7 cellular contexts compared by ENCODE assay signal in genomic region chr9:6715153-6715754, GRCh38. TPM values are rescaled to one million over a fixed set of nuclear protein-coding genes. Genes with fewer than 3 reads are reported as not detected.
A peak's percentile ranks its signal among the peaks of the same experiment; 100 is the strongest.
DNase-seq lines count a peak whose midpoint lies in the region; ATAC-seq and TF ChIP-seq lines count a peak whose summit lies in the region.
"Not testable (repeated sequence)": the region's sequence is repeated elsewhere in the genome, so short reads cannot be mapped to it uniquely, and the experiment has no call there.

No MANE protein-coding gene starts in this region.

- CTCF ChIA-PET in Calu3 (lab: Charles Lee) = interaction anchor here (0.5 to 1.4 kb wide), 3 partner anchors 16 to 24 kb away, joined by 3 to 12 read pairs (median 4); no protein-coding TSS in a partner anchor

- H3K79me2 ChIP-seq in Karpas-422 (ENCODE audit: low read length) = not testable (repeated sequence)

- WGBS in right lobe of liver (ENCODE audit: insufficient coverage, low coverage, low lambda C conversion rate, missing lambda C conversion rate) = 46% methylated on average over 10 of the region's 28 CpGs

- intact Hi-C loops in Calu3 (cut with micrococcal nuclease; ENCODE audit: unreplicated experiment); right lobe of liver (cut with DNase I): not testable (repeated sequence)

- not testable (repeated sequence) for H3K36me3 ChIP-seq in Karpas-422 (ENCODE audit: insufficient read depth, low read length); right lobe of liver

- H3K4me3 Mint-ChIP-seq in Calu3 (ENCODE audit: low read depth, unreplicated experiment) (peak overlapping the region; percentile 81), progenitor cell of endocrine pancreas (ENCODE audit: low read depth) (peak overlapping the region; percentile 5)
- peak overlapping the region; percentile 89 for H3K4me3 Mint-ChIP-seq in activated naive CD8-positive, alpha-beta T cell

- peak overlapping the region; percentile 97; the same call in 1 of the 2 replicates for H2AFZ ChIP-seq in Karpas-422 (ENCODE audit: low read length)

- TF ChIP-seq POLR2A in right lobe of liver (IDR thresholded peaks at IDR 0.05) = not testable (repeated sequence)

- not testable (repeated sequence) for H3K27ac Mint-ChIP-seq in Calu3 (ENCODE audit: unreplicated experiment); progenitor cell of endocrine pancreas
- H3K27ac Mint-ChIP-seq in activated naive CD8-positive, alpha-beta T cell = peak overlapping the region; percentile 88

- not testable (repeated sequence) for H3K9me3 Mint-ChIP-seq in Calu3 (ENCODE audit: low read depth, unreplicated experiment); activated naive CD8-positive, alpha-beta T cell (ENCODE audit: low read depth); progenitor cell of endocrine pancreas (ENCODE audit: low read depth)

- not testable (repeated sequence) for BruUV-seq in Calu3 (replicated peaks; lab: Mats Ljungman, UMichigan)

- H3K9me2 ChIP-seq in Karpas-422 (replicated peaks; ENCODE audit: insufficient read depth, low read length) = not testable (repeated sequence)

- H3K36me3 Mint-ChIP-seq in Calu3 (ENCODE audit: insufficient read depth, unreplicated experiment) = peaks cover 14% of the 10 kb centered on the region
- H3K36me3 Mint-ChIP-seq in activated naive CD8-positive, alpha-beta T cell; progenitor cell of endocrine pancreas (ENCODE audit: insufficient read depth): not testable (repeated sequence)

- not testable (repeated sequence) for DNase-seq in Calu3; Karpas-422; epithelial cell of esophagus (ENCODE audit: low read depth); progenitor cell of endocrine pancreas (ENCODE audit: low spot score, unreplicated experiment)
- peak; percentile 31 to 51 (median 50) for DNase-seq in right lobe of liver

- peaks cover 28% of the 10 kb centered on the region for H3K4me1 ChIP-seq in Karpas-422 (ENCODE audit: low read length)
- peaks cover 0 to 10% (median 0%) of the 10 kb centered on the region in 4 donors for H3K4me1 ChIP-seq in right lobe of liver

- peak overlapping the region; percentile 74 for H3K9ac ChIP-seq in Karpas-422 (ENCODE audit: low read length)

- H3K4me1 Mint-ChIP-seq in Calu3 (ENCODE audit: low read depth, unreplicated experiment); activated naive CD8-positive, alpha-beta T cell (ENCODE audit: low read depth); progenitor cell of endocrine pancreas (ENCODE audit: low read depth): not testable (repeated sequence)

- H3K27me3 ChIP-seq in Karpas-422 (ENCODE audit: low read length); right lobe of liver: not testable (repeated sequence)

- not testable (repeated sequence) for H3K27ac ChIP-seq in Karpas-422 (ENCODE audit: low read length)
- peak overlapping the region; percentile 75 for H3K27ac ChIP-seq in VCaP
- peak overlapping the region; percentile 81 to 98 (median 98) for H3K27ac ChIP-seq in right lobe of liver

- not testable (repeated sequence) for H3K9me3 ChIP-seq in Karpas-422 (ENCODE audit: low read length); right lobe of liver

- H4K20me1 ChIP-seq in Karpas-422 (ENCODE audit: insufficient read depth, low read depth, low read length) = not testable (repeated sequence)

- H3K4me2 ChIP-seq in Karpas-422 (ENCODE audit: low read depth, low read length, poor library complexity, severe bottlenecking) = peak overlapping the region; percentile 79

- H3K27me3 Mint-ChIP-seq in Calu3 (ENCODE audit: unreplicated experiment); activated naive CD8-positive, alpha-beta T cell; progenitor cell of endocrine pancreas: not testable (repeated sequence)

- H3K4me3 ChIP-seq in Karpas-422 (ENCODE audit: low read length) = peak overlapping the region; percentile 68
- peak overlapping the region; percentile 52 for H3K4me3 ChIP-seq in epithelial cell of esophagus (ENCODE audit: low read length)
- H3K4me3 ChIP-seq in right lobe of liver = peak overlapping the region; percentile 35 to 62 (median 62)

- TF ChIP-seq CTCF in Calu3 (IDR thresholded peaks at IDR 0.05; ENCODE audit: unreplicated experiment); VCaP (conservative IDR thresholded peaks at IDR 0.05); epithelial cell of esophagus (IDR thresholded peaks at IDR 0.05; ENCODE audit: insufficient read depth, low read depth, low read length, missing control alignments); right lobe of liver (IDR thresholded peaks at IDR 0.05); progenitor cell of endocrine pancreas (IDR thresholded peaks at IDR 0.05; ENCODE audit: unreplicated experiment): not testable (repeated sequence)

- peak in 3 of 4 donors; percentile 16 to 36 (median 36) for ATAC-seq in right lobe of liver

RNA-seq across cellular contexts. Expression of gene KDM4C, which starts 42.5 kb away (rescaled TPM):
- total RNA-seq in Calu3 (2022) = 16.2 and 20.2 TPM in 2 replicates
- total RNA-seq in Karpas-422 (2014; rRNA removed; shearing (Covaris generic); ENCODE audit: low replicate concordance) = 45.1 and 61.1 TPM in 2 replicates
- total RNA-seq in right lobe of liver = 10 to 100 TPM; 14.1 to 20.9 (median 15.3) TPM
- 26.6 and 29.5 TPM in 2 replicates for total RNA-seq in progenitor cell of endocrine pancreas

Comparison
In these comparisons a context has a peak if more than half of its experiments do, and no peak if none do; other contexts are left out.
1. H3K4me3 Mint-ChIP-seq: peak in every context shown above with its lines; median percentile 89 in activated naive CD8-positive, alpha-beta T cell; 81 in Calu3; 5 in progenitor cell of endocrine pancreas.